Comparison of ENCODE assay signal across 15 cellular contexts in the genomic region with DNA sequence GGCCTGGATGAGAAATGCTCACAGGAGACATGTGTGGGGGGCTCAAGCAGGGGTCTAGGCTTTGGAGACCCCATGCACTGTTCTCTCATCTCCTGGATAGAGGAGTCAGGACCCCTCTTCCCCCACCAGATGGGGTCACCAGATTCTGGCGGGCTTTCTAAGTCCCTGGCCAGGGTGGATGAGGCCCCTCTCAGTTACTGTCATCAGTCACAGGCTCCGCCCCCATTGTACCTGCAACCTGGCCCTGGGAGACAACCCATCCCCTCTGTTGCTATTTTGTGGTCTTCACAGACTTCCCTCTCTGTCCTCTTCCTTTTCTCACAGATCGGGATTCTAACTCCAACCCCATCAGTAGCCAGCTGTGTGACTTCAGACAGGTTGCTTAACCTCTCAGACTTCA. TPM values are rescaled to one million over a fixed set of nuclear protein-coding genes. Genes with fewer than 3 reads are reported as not detected.
DNase-seq lines count a peak whose midpoint lies in the region; ATAC-seq and TF ChIP-seq lines count a peak whose summit lies in the region.
"Had no signal": no experiment of that assay in that cellular context is flagged by ENCODE, and none has a peak within 500 bp of the region (broad histone marks: within the 10 kb centered on the region; RNA-seq: fewer than 3 reads in every experiment).

No MANE protein-coding gene starts in this region.

- H3K9me3 ChIP-seq in endodermal cell (ENCODE audit: control insufficient read depth, low read length), result no peaks in the 10 kb centered on the region
- H3K9me3 ChIP-seq: BLaER1 had no signal

- H3K27ac ChIP-seq in endodermal cell (ENCODE audit: low read depth, low read length), result no peak overlapping the region
- H3K27ac ChIP-seq: 22Rv1, BLaER1, GM23248 had no signal

- WGBS in endodermal cell (ENCODE audit: insufficient coverage in 1 of 2, insufficient read length in 1 of 2), 2 experiments, result 90 to 95% methylated on average over 3 of the region's 3 CpGs

- H3K27me3 Mint-ChIP-seq in natural killer cell (ENCODE audit: low read depth in 2 of 2), result peaks cover 30 to 46% of the 10 kb centered on the region in 2 donors
- peaks cover 23 to 37% of the 10 kb centered on the region in 2 donors for H3K27me3 Mint-ChIP-seq in natural killer cell treated with Interleukin-12 subunit alpha and Interleukin-12 subunit beta and Interleukin-15 and Interleukin-18, amount 100 ng/mL, for 72 hours
- H3K27me3 Mint-ChIP-seq in endodermal cell (ENCODE audit: insufficient read depth), result peaks cover 19% of the 10 kb centered on the region
- H3K27me3 Mint-ChIP-seq in activated T-cell treated with anti-CD3 and anti-CD28 coated beads, Interleukin-2, amount 50 U/mL, for 72 hours (ENCODE audit: low read depth), result peaks cover 65% of the 10 kb centered on the region

- H3K36me3 Mint-ChIP-seq in natural killer cell, result no peaks in the 10 kb centered on the region
- H3K36me3 Mint-ChIP-seq in natural killer cell treated with Interleukin-12 subunit alpha and Interleukin-12 subunit beta and Interleukin-15 and Interleukin-18, amount 100 ng/mL, for 72 hours, result no peaks in the 10 kb centered on the region
- H3K36me3 Mint-ChIP-seq in endodermal cell (ENCODE audit: low read depth), result peaks cover 9% of the 10 kb centered on the region
- H3K36me3 Mint-ChIP-seq in activated T-cell treated with anti-CD3 and anti-CD28 coated beads, Interleukin-2, amount 50 U/mL, for 72 hours (ENCODE audit: insufficient read depth in 2 of 2), result no peaks in the 10 kb centered on the region
- H3K36me3 Mint-ChIP-seq: CD8-positive, alpha-beta memory T cell had no signal

- no peaks in the 10 kb centered on the region for H3K9me3 Mint-ChIP-seq in natural killer cell
- no peaks in the 10 kb centered on the region for H3K9me3 Mint-ChIP-seq in natural killer cell treated with Interleukin-12 subunit alpha and Interleukin-12 subunit beta and Interleukin-15 and Interleukin-18, amount 100 ng/mL, for 72 hours
- H3K9me3 Mint-ChIP-seq in endodermal cell, result no peaks in the 10 kb centered on the region
- no peaks in the 10 kb centered on the region for H3K9me3 Mint-ChIP-seq in activated T-cell treated with anti-CD3 and anti-CD28 coated beads, Interleukin-2, amount 50 U/mL, for 72 hours
- H3K9me3 Mint-ChIP-seq: CD8-positive, alpha-beta memory T cell had no signal

- H3K36me3 ChIP-seq in endodermal cell (ENCODE audit: control insufficient read depth, insufficient read depth, low read length), result no peaks in the 10 kb centered on the region
- H3K36me3 ChIP-seq: BLaER1 had no signal

- H3K4me1 Mint-ChIP-seq in natural killer cell, result peaks cover 28 to 31% of the 10 kb centered on the region in 2 donors
- H3K4me1 Mint-ChIP-seq in natural killer cell treated with Interleukin-12 subunit alpha and Interleukin-12 subunit beta and Interleukin-15 and Interleukin-18, amount 100 ng/mL, for 72 hours (ENCODE audit: low read depth in 2 of 2), result peaks cover 20 to 22% of the 10 kb centered on the region in 2 donors
- H3K4me1 Mint-ChIP-seq in endodermal cell, result peaks cover 30% of the 10 kb centered on the region
- peaks cover 7% of the 10 kb centered on the region for H3K4me1 Mint-ChIP-seq in activated T-cell treated with anti-CD3 and anti-CD28 coated beads, Interleukin-2, amount 50 U/mL, for 72 hours (ENCODE audit: low read depth)

- H3K4me3 ChIP-seq in endodermal cell (ENCODE audit: low read length), result peak overlapping the region; percentile 89
- H3K4me3 ChIP-seq: BLaER1, GM12878, GM23248 had no signal

- peaks cover 16% of the 10 kb centered on the region for H3K27me3 ChIP-seq in endodermal cell (ENCODE audit: control insufficient read depth, insufficient read depth, low read length, poor library complexity, severe bottlenecking)

- ATAC-seq in Right ventricle myocardium inferior (no peak), natural killer cell (no peak)
- ATAC-seq in natural killer cell treated with Interleukin-12 subunit alpha and Interleukin-12 subunit beta and Interleukin-15 and Interleukin-18, amount 100 ng/mL, for 72 hours, result no peak
- no peak for ATAC-seq in activated T-cell treated with anti-CD3 and anti-CD28 coated beads, Interleukin-2, amount 50 U/mL, for 72 hours (replicated peaks in 1 of 2)
- ATAC-seq: GM12878 had no signal

- H3K27ac Mint-ChIP-seq in natural killer cell (no peak overlapping the region), endodermal cell (no peak overlapping the region)
- no peak overlapping the region for H3K27ac Mint-ChIP-seq in natural killer cell treated with Interleukin-12 subunit alpha and Interleukin-12 subunit beta and Interleukin-15 and Interleukin-18, amount 100 ng/mL, for 72 hours
- no peak overlapping the region for H3K27ac Mint-ChIP-seq in activated T-cell treated with anti-CD3 and anti-CD28 coated beads, Interleukin-2, amount 50 U/mL, for 72 hours
- H3K27ac Mint-ChIP-seq: CD8-positive, alpha-beta memory T cell; H9 had no signal

- H3K4me1 ChIP-seq in endodermal cell (ENCODE audit: control insufficient read depth, insufficient read depth, low read length), result no peaks in the 10 kb centered on the region

- H3K4me3 Mint-ChIP-seq in natural killer cell, result peak overlapping the region; percentile 13
- H3K4me3 Mint-ChIP-seq in natural killer cell treated with Interleukin-12 subunit alpha and Interleukin-12 subunit beta and Interleukin-15 and Interleukin-18, amount 100 ng/mL, for 72 hours, result no peak overlapping the region
- H3K4me3 Mint-ChIP-seq in endodermal cell, result peak overlapping the region; percentile 92
- H3K4me3 Mint-ChIP-seq in activated T-cell treated with anti-CD3 and anti-CD28 coated beads, Interleukin-2, amount 50 U/mL, for 72 hours, result no peak overlapping the region

- intact Hi-C loops in cardiac septum (cut with DNase I) (loop anchor here (5.0 kb wide), 1 partner anchor 74 kb away; the partner anchor contains the start of gene GINS3), Right ventricle myocardium inferior (cut with DNase I) (no loop called here), natural killer cell (cut with micrococcal nuclease) (no loop called here)

- H3K9ac ChIP-seq in endodermal cell (ENCODE audit: extremely low read depth, low read length, poor library complexity, severe bottlenecking), result no peak overlapping the region
- H3K9ac ChIP-seq: BLaER1, GM23248 had no signal

- DNase-seq in cardiac septum (ENCODE audit: low spot score) (peak; percentile 72), Right ventricle myocardium inferior (ENCODE audit: missing footprints) (no peak), natural killer cell (no peak), endodermal cell (no peak), OCI-M2 (lab: John Stamatoyannopoulos, UW; ENCODE audit: unreplicated experiment) (no peak), D341Med (ENCODE audit: low spot score) (no peak)
- no peak for DNase-seq in natural killer cell treated with Interleukin-12 subunit alpha and Interleukin-12 subunit beta and Interleukin-15 and Interleukin-18, amount 100 ng/mL, for 72 hours (ENCODE audit: low spot score)
- no peak for DNase-seq in activated T-cell treated with anti-CD3 and anti-CD28 coated beads, Interleukin-2, amount 50 U/mL, for 72 hours
- DNase-seq: CD8-positive, alpha-beta memory T cell; DMS 273 treated with DMSO at 0.1 percent for 48 hours; GM23248; H9 had no signal

- TF ChIP-seq CTCF in natural killer cell (IDR thresholded peaks at IDR 0.05) (no peak), endodermal cell (conservative IDR thresholded peaks at IDR 0.05) (no peak)

RNA-seq across cellular contexts. Expression of gene NDRG4, which starts 33.5 kb away (rescaled TPM):
- 607 TPM for total RNA-seq in cardiac septum
- 337 TPM for total RNA-seq in Right ventricle myocardium inferior
- total RNA-seq in natural killer cell, result not detected
- total RNA-seq in natural killer cell treated with Interleukin-12 subunit alpha and Interleukin-12 subunit beta and Interleukin-15 and Interleukin-18, amount 100 ng/mL, for 72 hours, result under 1 TPM; 0.14 to 0.47 TPM
- total RNA-seq in endodermal cell, result 10 to 100 TPM; 81.9 to 95.9 TPM
- 76.8 TPM for polyA plus RNA-seq in endodermal cell (2013, experiment 1 of 2)
- 71.1 TPM for polyA plus RNA-seq in endodermal cell (2013, experiment 2 of 2)
- total RNA-seq in activated T-cell treated with anti-CD3 and anti-CD28 coated beads, Interleukin-2, amount 50 U/mL, for 72 hours, result 1 to 10 TPM; 5.2 TPM

RNA-seq across cellular contexts. Expression of gene SETD6, which starts 48.9 kb away (rescaled TPM):
- total RNA-seq in cardiac septum, result 12.4 TPM
- total RNA-seq in Right ventricle myocardium inferior, result 13.0 TPM
- 10 to 100 TPM; 20.3 to 34.5 (median 21.3) TPM for total RNA-seq in natural killer cell
- total RNA-seq in natural killer cell treated with Interleukin-12 subunit alpha and Interleukin-12 subunit beta and Interleukin-15 and Interleukin-18, amount 100 ng/mL, for 72 hours, result 10 to 100 TPM; 16.4 to 29.1 TPM
- total RNA-seq in endodermal cell, result 10 to 100 TPM; 37.2 to 42.3 TPM
- 26.0 TPM for polyA plus RNA-seq in endodermal cell (2013, experiment 1 of 2)
- 21.5 TPM for polyA plus RNA-seq in endodermal cell (2013, experiment 2 of 2)
- 10 to 100 TPM in 1 of 2 donors, 1 to 10 TPM in 1; 9.1 to 11.6 TPM for total RNA-seq in activated T-cell treated with anti-CD3 and anti-CD28 coated beads, Interleukin-2, amount 50 U/mL, for 72 hours

Comparison
In these comparisons a context has a peak if more than half of its experiments do, and no peak if none do; other contexts are left out.
1. H3K4me3 Mint-ChIP-seq: peak in natural killer cell (single experiment) and endodermal cell (single experiment); none in natural killer cell treated with Interleukin-12 subunit alpha and Interleukin-12 subunit beta and Interleukin-15 and Interleukin-18, amount 100 ng/mL, for 72 hours (single experiment) and activated T-cell treated with anti-CD3 and anti-CD28 coated beads, Interleukin-2, amount 50 U/mL, for 72 hours (0 of 2).
2. RNA of gene NDRG4, which starts 33.5 kb away (total RNA-seq): 607 TPM in cardiac septum (single experiment), 337 TPM in Right ventricle myocardium inferior (single experiment) and 81.9 to 95.9 TPM in endodermal cell; 5.2 TPM in activated T-cell treated with anti-CD3 and anti-CD28 coated beads, Interleukin-2, amount 50 U/mL, for 72 hours, 0.14 to 0.47 TPM in natural killer cell treated with Interleukin-12 subunit alpha and Interleukin-12 subunit beta and Interleukin-15 and Interleukin-18, amount 100 ng/mL, for 72 hours and not detected in natural killer cell; every median in the first group is over 10 times any median in the second.